ENCODE assay signal across 23 cellular contexts in the genomic region with DNA sequence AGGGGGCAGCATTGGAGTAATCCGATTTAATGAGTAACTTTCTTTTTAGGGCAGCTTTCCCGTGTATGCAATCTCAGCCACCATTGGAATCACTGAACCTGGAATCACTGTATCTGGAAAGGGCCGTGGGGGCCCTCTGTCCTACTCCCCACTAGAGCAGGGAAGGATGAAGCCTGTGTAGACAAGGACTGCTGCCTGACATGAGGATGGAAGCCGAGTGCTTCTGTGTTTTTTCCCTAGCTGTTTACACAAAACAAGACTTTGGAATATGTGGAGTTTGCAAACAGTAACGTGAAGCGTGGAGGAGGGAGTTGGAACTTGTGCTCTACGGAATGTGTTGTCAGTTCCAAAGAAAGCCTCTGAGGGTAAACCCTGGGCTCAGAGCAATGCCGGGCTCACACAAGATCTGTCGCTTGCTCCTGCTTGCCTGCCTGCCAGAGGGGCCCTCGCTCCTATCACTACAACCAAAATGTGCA. TPM values are rescaled to one million over a fixed set of nuclear protein-coding genes. Genes with fewer than 3 reads are reported as not detected.
DNase-seq lines count a peak whose midpoint lies in the region; ATAC-seq and TF ChIP-seq lines count a peak whose summit lies in the region.
"Had no signal": no experiment of that assay in that cellular context is flagged by ENCODE, and none has a peak within 500 bp of the region (broad histone marks: within the 10 kb centered on the region; RNA-seq: fewer than 3 reads in every experiment).

No MANE protein-coding gene starts in this region.

- no peak for DNase-seq in activated naive CD8-positive, alpha-beta T cell treated with anti-CD3 and anti-CD28 coated beads, Interleukin-2, amount 50 U/mL, for 24 hours
- no peak for DNase-seq in activated naive CD8-positive, alpha-beta T cell treated with anti-CD3 and anti-CD28 coated beads for 36 hours
- DNase-seq in RWPE1 (ENCODE audit: low spot score) (no peak), left kidney (ENCODE audit: low read depth, low spot score) (peak; percentile 50), smooth muscle cell (lab: John Stamatoyannopoulos, UW; ENCODE audit: unreplicated experiment) (no peak), islet precursor cell (no peak)
- no peak for DNase-seq in natural killer cell treated with Interleukin-12 subunit alpha and Interleukin-12 subunit beta and Interleukin-15 and Interleukin-18, amount 100 ng/mL, for 72 hours (ENCODE audit: low spot score)
- DNase-seq: activated CD4-positive, alpha-beta T cell treated with anti-CD3 and anti-CD28 coated beads for 48 hours; activated CD8-positive, alpha-beta memory T cell treated with anti-CD3 and anti-CD28 coated beads, Interleukin-2, amount 50 U/mL, for 4 hours; amygdala; dorsolateral prefrontal cortex; immature natural killer cell; NCI-H1092; NCI-H187 treated with DMSO at 0.1 percent for 48 hours; NCI-H748 treated with DMSO at 0.1 percent for 48 hours; retina; SW 1271 had no signal

- peak overlapping the region; percentile 47 for H3K27ac Mint-ChIP-seq in activated naive CD8-positive, alpha-beta T cell treated with anti-CD3 and anti-CD28 coated beads, Interleukin-2, amount 50 U/mL, for 24 hours
- no peak overlapping the region for H3K27ac Mint-ChIP-seq in activated naive CD8-positive, alpha-beta T cell treated with anti-CD3 and anti-CD28 coated beads for 36 hours
- H3K27ac Mint-ChIP-seq in natural killer cell treated with Interleukin-12 subunit alpha and Interleukin-12 subunit beta and Interleukin-15 and Interleukin-18, amount 100 ng/mL, for 72 hours, result no peak overlapping the region
- H3K27ac Mint-ChIP-seq: immature natural killer cell, type B pancreatic cell had no signal

- no peak overlapping the region for H3K4me3 ChIP-seq in smooth muscle cell
- H3K4me3 ChIP-seq: BLaER1, dorsolateral prefrontal cortex, lung had no signal

- no peak overlapping the region for H3K9ac ChIP-seq in smooth muscle cell (ENCODE audit: low read depth)
- H3K9ac ChIP-seq: BLaER1 had no signal

- no peaks in the 10 kb centered on the region for H3K9me3 Mint-ChIP-seq in activated naive CD8-positive, alpha-beta T cell treated with anti-CD3 and anti-CD28 coated beads, Interleukin-2, amount 50 U/mL, for 24 hours
- H3K9me3 Mint-ChIP-seq in activated naive CD8-positive, alpha-beta T cell treated with anti-CD3 and anti-CD28 coated beads for 36 hours, result no peaks in the 10 kb centered on the region
- no peaks in the 10 kb centered on the region for H3K9me3 Mint-ChIP-seq in natural killer cell treated with Interleukin-12 subunit alpha and Interleukin-12 subunit beta and Interleukin-15 and Interleukin-18, amount 100 ng/mL, for 72 hours
- H3K9me3 Mint-ChIP-seq: central memory CD8-positive, alpha-beta T cell; immature natural killer cell; type B pancreatic cell had no signal

- H3K79me2 ChIP-seq in smooth muscle cell (ENCODE audit: low read depth), result no peaks in the 10 kb centered on the region

- H3K27me3 Mint-ChIP-seq in activated naive CD8-positive, alpha-beta T cell treated with anti-CD3 and anti-CD28 coated beads, Interleukin-2, amount 50 U/mL, for 24 hours, result no peaks in the 10 kb centered on the region
- no peaks in the 10 kb centered on the region for H3K27me3 Mint-ChIP-seq in activated naive CD8-positive, alpha-beta T cell treated with anti-CD3 and anti-CD28 coated beads for 36 hours
- H3K27me3 Mint-ChIP-seq in natural killer cell treated with Interleukin-12 subunit alpha and Interleukin-12 subunit beta and Interleukin-15 and Interleukin-18, amount 100 ng/mL, for 72 hours, result peaks cover 0 to 2% of the 10 kb centered on the region in 2 donors
- H3K27me3 Mint-ChIP-seq: central memory CD8-positive, alpha-beta T cell had no signal

- peaks cover 10% of the 10 kb centered on the region for H3K4me1 ChIP-seq in smooth muscle cell (ENCODE audit: low read depth)
- H3K4me1 ChIP-seq: BLaER1 had no signal

- peak overlapping the region; percentile 1 for H2AFZ ChIP-seq in smooth muscle cell (ENCODE audit: low read depth)

- no peaks in the 10 kb centered on the region for H3K27me3 ChIP-seq in smooth muscle cell (ENCODE audit: low read depth)
- H3K27me3 ChIP-seq: BLaER1, dorsolateral prefrontal cortex had no signal

- TF ChIP-seq CTCF in RWPE1 (conservative IDR thresholded peaks at IDR 0.05; ENCODE audit: low read depth) (no peak), smooth muscle cell (IDR thresholded peaks at IDR 0.05; ENCODE audit: borderline replicate concordance, insufficient read depth, poor library complexity, severe bottlenecking) (no peak)

- H3K4me3 Mint-ChIP-seq in activated naive CD8-positive, alpha-beta T cell treated with anti-CD3 and anti-CD28 coated beads, Interleukin-2, amount 50 U/mL, for 24 hours, result no peak overlapping the region
- H3K4me3 Mint-ChIP-seq in activated naive CD8-positive, alpha-beta T cell treated with anti-CD3 and anti-CD28 coated beads for 36 hours, result no peak overlapping the region
- H3K4me3 Mint-ChIP-seq in natural killer cell treated with Interleukin-12 subunit alpha and Interleukin-12 subunit beta and Interleukin-15 and Interleukin-18, amount 100 ng/mL, for 72 hours, result no peak overlapping the region
- H3K4me3 Mint-ChIP-seq: central memory CD8-positive, alpha-beta T cell; immature natural killer cell; type B pancreatic cell had no signal

- H3K9me3 ChIP-seq in smooth muscle cell (replicated peaks; ENCODE audit: low read depth), result no peaks in the 10 kb centered on the region
- H3K9me3 ChIP-seq: BLaER1 had no signal

- H3F3A ChIP-seq in smooth muscle cell (ENCODE audit: low read depth), result no peaks in the 10 kb centered on the region

- no peaks in the 10 kb centered on the region for H3K36me3 ChIP-seq in smooth muscle cell (ENCODE audit: low read depth)

- 0 out of 2 replicates have a peak overlapping the region, but pooled peaks have one; percentile 9 for H3K27ac ChIP-seq in RWPE1
- H3K27ac ChIP-seq in smooth muscle cell (ENCODE audit: low read depth), result no peak overlapping the region
- H3K27ac ChIP-seq: BLaER1, dorsolateral prefrontal cortex, epithelial cell of prostate had no signal

- POLR2A ChIA-PET in RWPE1 (lab: Yijun Ruan, JAX; ENCODE audit: low non-redundant PET), result no interaction called here

- peak overlapping the region; percentile 39 for H3K4me2 ChIP-seq in smooth muscle cell
- H3K4me2 ChIP-seq: BLaER1 had no signal

- peaks cover 11% of the 10 kb centered on the region for H3K4me1 Mint-ChIP-seq in activated naive CD8-positive, alpha-beta T cell treated with anti-CD3 and anti-CD28 coated beads, Interleukin-2, amount 50 U/mL, for 24 hours
- peaks cover 13% of the 10 kb centered on the region for H3K4me1 Mint-ChIP-seq in activated naive CD8-positive, alpha-beta T cell treated with anti-CD3 and anti-CD28 coated beads for 36 hours
- no peaks in the 10 kb centered on the region for H3K4me1 Mint-ChIP-seq in natural killer cell treated with Interleukin-12 subunit alpha and Interleukin-12 subunit beta and Interleukin-15 and Interleukin-18, amount 100 ng/mL, for 72 hours (ENCODE audit: low read depth in 2 of 2)
- H3K4me1 Mint-ChIP-seq: central memory CD8-positive, alpha-beta T cell; immature natural killer cell had no signal

- no peak for ATAC-seq in activated naive CD8-positive, alpha-beta T cell treated with anti-CD3 and anti-CD28 coated beads, Interleukin-2, amount 50 U/mL, for 24 hours
- no peak for ATAC-seq in natural killer cell treated with Interleukin-12 subunit alpha and Interleukin-12 subunit beta and Interleukin-15 and Interleukin-18, amount 100 ng/mL, for 72 hours
- ATAC-seq in GM19328 (IDR thresholded peaks at IDR 0.05; ENCODE audit: unreplicated experiment), result no peak

- CTCF ChIA-PET in RWPE1 (lab: Yijun Ruan, JAX), result interaction anchor here (0.6 to 0.8 kb wide), 2 partner anchors 42 to 110 kb away, joined by 3 read pairs; no protein-coding TSS in a partner anchor

- WGBS in smooth muscle cell (ENCODE audit: low lambda C conversion rate), result 37% methylated on average over 10 of the region's 10 CpGs

- no peaks in the 10 kb centered on the region for H4K20me1 ChIP-seq in smooth muscle cell (ENCODE audit: low read depth)
- H4K20me1 ChIP-seq: BLaER1 had no signal

- peaks cover 68% of the 10 kb centered on the region for H3K36me3 Mint-ChIP-seq in activated naive CD8-positive, alpha-beta T cell treated with anti-CD3 and anti-CD28 coated beads, Interleukin-2, amount 50 U/mL, for 24 hours (ENCODE audit: low read depth)
- H3K36me3 Mint-ChIP-seq in activated naive CD8-positive, alpha-beta T cell treated with anti-CD3 and anti-CD28 coated beads for 36 hours, result peaks cover 49% of the 10 kb centered on the region
- no peaks in the 10 kb centered on the region for H3K36me3 Mint-ChIP-seq in natural killer cell treated with Interleukin-12 subunit alpha and Interleukin-12 subunit beta and Interleukin-15 and Interleukin-18, amount 100 ng/mL, for 72 hours
- H3K36me3 Mint-ChIP-seq: immature natural killer cell, type B pancreatic cell had no signal

RNA-seq across cellular contexts. Expression of a gene that starts 32.4 kb away (rescaled TPM):
- total RNA-seq in activated naive CD8-positive, alpha-beta T cell treated with anti-CD3 and anti-CD28 coated beads for 36 hours, result 100 to 1,000 TPM; 233 to 246 TPM
- 19.3 and 24.1 TPM in 2 replicates for total RNA-seq in smooth muscle cell
- polyA plus RNA-seq in smooth muscle cell, result 32.4 and 47.0 TPM in 2 replicates
- 100 to 1,000 TPM; 127 to 176 TPM for total RNA-seq in natural killer cell treated with Interleukin-12 subunit alpha and Interleukin-12 subunit beta and Interleukin-15 and Interleukin-18, amount 100 ng/mL, for 72 hours

RNA-seq across cellular contexts. Expression of a gene that starts 52.7 kb away (rescaled TPM):
- total RNA-seq in activated naive CD8-positive, alpha-beta T cell treated with anti-CD3 and anti-CD28 coated beads for 36 hours, result 10 to 100 TPM; 55.8 TPM
- total RNA-seq in smooth muscle cell, result 6.5 and 16.5 TPM in 2 replicates
- polyA plus RNA-seq in smooth muscle cell, result 6.4 and 8.0 TPM in 2 replicates
- 10 to 100 TPM; 12.0 to 23.0 TPM for total RNA-seq in natural killer cell treated with Interleukin-12 subunit alpha and Interleukin-12 subunit beta and Interleukin-15 and Interleukin-18, amount 100 ng/mL, for 72 hours
